12 cellular contexts compared by ENCODE assay signal in genomic region chr19:48616041-48616436, GRCh38. TPM values are rescaled to one million over a fixed set of nuclear protein-coding genes. Genes with fewer than 3 reads are reported as not detected.
DNase-seq lines count a peak whose midpoint lies in the region; ATAC-seq and TF ChIP-seq lines count a peak whose summit lies in the region.
"Had no signal": no experiment of that assay in that cellular context is flagged by ENCODE, and none has a peak within 500 bp of the region (broad histone marks: within the 10 kb centered on the region; RNA-seq: fewer than 3 reads in every experiment).

No MANE protein-coding gene starts in this region.

- peak overlapping the region; percentile 97 for H3K4me3 Mint-ChIP-seq in stimulated activated naive CD8-positive, alpha-beta T cell treated with anti-CD3 and anti-CD28 coated beads, Interleukin-15, Interleukin-2, amounts not matched to agents 100 ng/mL and 50 ng/mL, for 24 hours
- peak overlapping the region; percentile 99 for H3K4me3 Mint-ChIP-seq in activated T-helper 17 cell treated with anti-CD3 and anti-CD28 coated beads, Interleukin-2, amount 50 U/mL, for 72 hours

- DNase-seq in stimulated activated naive CD8-positive, alpha-beta T cell treated with anti-CD3 and anti-CD28 coated beads, Interleukin-15, Interleukin-2, amounts not matched to agents 100 U/mL and 50 U/mL, for 24 hours, result no peak
- no peak for DNase-seq in mesendoderm
- no peak for DNase-seq in vagina (ENCODE audit: extremely low spot score in 2 of 2)
- no peak for DNase-seq in midbrain (lab: John Stamatoyannopoulos, UW)
- no peak for DNase-seq in H4 (ENCODE audit: low spot score)
- DNase-seq: central memory CD4-positive, alpha-beta T cell; NCI-H146 had no signal

- H3K4me3 ChIP-seq in mesendoderm (ENCODE audit: low read length) (no peak overlapping the region), vagina (no peak overlapping the region)
- H3K4me3 ChIP-seq: thoracic aorta had no signal

- H3K9me3 ChIP-seq in vagina, result no peaks in the 10 kb centered on the region
- H3K9me3 ChIP-seq: thoracic aorta had no signal

- no peak for ATAC-seq in stimulated activated naive CD8-positive, alpha-beta T cell treated with anti-CD3 and anti-CD28 coated beads, Interleukin-15, Interleukin-2, amounts not matched to agents 100 U/mL and 50 U/mL, for 24 hours
- ATAC-seq in activated T-helper 17 cell treated with anti-CD3 and anti-CD28 coated beads, Interleukin-2, amount 50 U/mL, for 72 hours (replicated peaks), result no peak
- ATAC-seq in GM19463 (IDR thresholded peaks at IDR 0.05; ENCODE audit: unreplicated experiment), result no peak

- H3K36me3 ChIP-seq in mesendoderm (ENCODE audit: control insufficient read depth, insufficient read depth, low read length) (peaks cover 26% of the 10 kb centered on the region), vagina (peaks cover 0 to 31% of the 10 kb centered on the region in 2 donors)

- H3K79me2 ChIP-seq in mesendoderm (ENCODE audit: control insufficient read depth, insufficient read depth, low read length), result peaks cover 33% of the 10 kb centered on the region

- H3K4ac ChIP-seq in mesendoderm (ENCODE audit: low read depth, low read length), result no peak overlapping the region

- no peak overlapping the region for H2BK120ac ChIP-seq in mesendoderm (ENCODE audit: low read depth, low read length)

- H3K27me3 ChIP-seq in mesendoderm (ENCODE audit: insufficient read depth, low read length, poor library complexity), result no peaks in the 10 kb centered on the region
- no peaks in the 10 kb centered on the region for H3K27me3 ChIP-seq in vagina

- intact Hi-C loops in vagina (cut with DNase I), result no loop called here

- H3K9me3 Mint-ChIP-seq in stimulated activated naive CD8-positive, alpha-beta T cell treated with anti-CD3 and anti-CD28 coated beads, Interleukin-15, Interleukin-2, amounts not matched to agents 100 ng/mL and 50 ng/mL, for 24 hours, result no peaks in the 10 kb centered on the region
- H3K9me3 Mint-ChIP-seq in activated T-helper 17 cell treated with anti-CD3 and anti-CD28 coated beads, Interleukin-2, amount 50 U/mL, for 72 hours, result no peaks in the 10 kb centered on the region

- no peak overlapping the region for H3K4me2 ChIP-seq in mesendoderm (ENCODE audit: low read length)

- H3K23ac ChIP-seq in mesendoderm (ENCODE audit: low read length), result no peak overlapping the region

- no peak overlapping the region for H2AK5ac ChIP-seq in mesendoderm (ENCODE audit: low read length)

- H3K27ac ChIP-seq in mesendoderm (ENCODE audit: low read depth, low read length), result no peak overlapping the region
- peak overlapping the region; percentile 33 for H3K27ac ChIP-seq in vagina
- H3K27ac ChIP-seq: thoracic aorta had no signal

- peaks cover 57% of the 10 kb centered on the region for H3K36me3 Mint-ChIP-seq in stimulated activated naive CD8-positive, alpha-beta T cell treated with anti-CD3 and anti-CD28 coated beads, Interleukin-15, Interleukin-2, amounts not matched to agents 100 ng/mL and 50 ng/mL, for 24 hours (ENCODE audit: low read depth)
- H3K36me3 Mint-ChIP-seq in activated T-helper 17 cell treated with anti-CD3 and anti-CD28 coated beads, Interleukin-2, amount 50 U/mL, for 72 hours (ENCODE audit: low read depth), result peaks cover 67% of the 10 kb centered on the region

- peak overlapping the region; percentile 92 for H3K9ac ChIP-seq in mesendoderm (ENCODE audit: low read length)

- peaks cover 11% of the 10 kb centered on the region for H3K79me1 ChIP-seq in mesendoderm (ENCODE audit: low read length)

- H3K18ac ChIP-seq in mesendoderm (ENCODE audit: low read length), result no peak overlapping the region

- peaks cover 42% of the 10 kb centered on the region for H3K4me1 Mint-ChIP-seq in stimulated activated naive CD8-positive, alpha-beta T cell treated with anti-CD3 and anti-CD28 coated beads, Interleukin-15, Interleukin-2, amounts not matched to agents 100 ng/mL and 50 ng/mL, for 24 hours (ENCODE audit: low read depth)
- H3K4me1 Mint-ChIP-seq in activated T-helper 17 cell treated with anti-CD3 and anti-CD28 coated beads, Interleukin-2, amount 50 U/mL, for 72 hours, result peaks cover 5% of the 10 kb centered on the region

- no peak overlapping the region for H4K5ac ChIP-seq in mesendoderm (ENCODE audit: low read length)

- H3K4me1 ChIP-seq in mesendoderm (ENCODE audit: control insufficient read depth, low read depth, low read length) (peaks cover 11% of the 10 kb centered on the region), vagina (peaks cover 46% of the 10 kb centered on the region)

- TF ChIP-seq CTCF in vagina (IDR thresholded peaks at IDR 0.05), result no peak

- no peak overlapping the region for H4K8ac ChIP-seq in mesendoderm (ENCODE audit: low read depth, low read length)

- no peak for TF ChIP-seq POLR2A in vagina (IDR thresholded peaks at IDR 0.05)

- no CpG with 5 or more reads among the region's 16 CpGs for WGBS in mesendoderm (ENCODE audit: extremely low coverage, insufficient coverage, low lambda C conversion rate)

- no peak overlapping the region for H2BK15ac ChIP-seq in mesendoderm (replicated peaks; ENCODE audit: low read depth)

- H3K27me3 Mint-ChIP-seq in stimulated activated naive CD8-positive, alpha-beta T cell treated with anti-CD3 and anti-CD28 coated beads, Interleukin-15, Interleukin-2, amounts not matched to agents 100 ng/mL and 50 ng/mL, for 24 hours, result no peaks in the 10 kb centered on the region
- no peaks in the 10 kb centered on the region for H3K27me3 Mint-ChIP-seq in activated T-helper 17 cell treated with anti-CD3 and anti-CD28 coated beads, Interleukin-2, amount 50 U/mL, for 72 hours

- H2BK5ac ChIP-seq in mesendoderm (ENCODE audit: low read length), result no peak overlapping the region

- H3K56ac ChIP-seq in mesendoderm (ENCODE audit: low read length), result peak overlapping the region; percentile 49

- H3K27ac Mint-ChIP-seq in stimulated activated naive CD8-positive, alpha-beta T cell treated with anti-CD3 and anti-CD28 coated beads, Interleukin-15, Interleukin-2, amounts not matched to agents 100 ng/mL and 50 ng/mL, for 24 hours, result peak overlapping the region; percentile 82
- peak overlapping the region; percentile 100 for H3K27ac Mint-ChIP-seq in activated T-helper 17 cell treated with anti-CD3 and anti-CD28 coated beads, Interleukin-2, amount 50 U/mL, for 72 hours

RNA-seq across cellular contexts. Expression of gene FAM83E, which starts 1.2 kb away (rescaled TPM):
- 1 to 10 TPM; 4.6 to 8.6 TPM for total RNA-seq in activated T-helper 17 cell treated with anti-CD3 and anti-CD28 coated beads, Interleukin-2, amount 50 U/mL, for 72 hours
- polyA plus RNA-seq in mesendoderm (2013, experiment 1 of 2), result 1.4 TPM
- polyA plus RNA-seq in mesendoderm (2013, experiment 2 of 2), result 1.7 TPM
- total RNA-seq in vagina, result 3.2 TPM
- total RNA-seq in H4 (2014; rRNA removed; shearing (Covaris generic)), result 0.06 and 1.6 TPM in 2 replicates

RNA-seq across cellular contexts. Expression of gene RPL18, which starts 2.9 kb away (rescaled TPM):
- 1,000 to 10,000 TPM; 1,785 to 2,369 TPM for total RNA-seq in activated T-helper 17 cell treated with anti-CD3 and anti-CD28 coated beads, Interleukin-2, amount 50 U/mL, for 72 hours
- polyA plus RNA-seq in mesendoderm (2013, experiment 1 of 2), result 1,890 TPM
- polyA plus RNA-seq in mesendoderm (2013, experiment 2 of 2), result 1,896 TPM
- total RNA-seq in vagina, result 2,346 TPM
- total RNA-seq in H4 (2014; rRNA removed; shearing (Covaris generic)), result 1,978 and 2,048 TPM in 2 replicates

RNA-seq across cellular contexts. Expression of gene SPHK2, which starts 3.3 kb away (rescaled TPM):
- total RNA-seq in activated T-helper 17 cell treated with anti-CD3 and anti-CD28 coated beads, Interleukin-2, amount 50 U/mL, for 72 hours, result 10 to 100 TPM; 31.3 to 49.3 TPM
- polyA plus RNA-seq in mesendoderm (2013, experiment 1 of 2), result 19.4 TPM
- 20.6 TPM for polyA plus RNA-seq in mesendoderm (2013, experiment 2 of 2)
- total RNA-seq in vagina, result 19.9 TPM
- 6.5 and 9.0 TPM in 2 replicates for total RNA-seq in H4 (2014; rRNA removed; shearing (Covaris generic))

RNA-seq across cellular contexts. Expression of gene SPACA4, which starts 9.5 kb away (rescaled TPM):
- total RNA-seq in activated T-helper 17 cell treated with anti-CD3 and anti-CD28 coated beads, Interleukin-2, amount 50 U/mL, for 72 hours, result not detected
- not detected for polyA plus RNA-seq in mesendoderm (2013, experiment 1 of 2)
- not detected for polyA plus RNA-seq in mesendoderm (2013, experiment 2 of 2)
- total RNA-seq in vagina, result 3.9 TPM
- total RNA-seq in H4 (2014; rRNA removed; shearing (Covaris generic)), result not detected in 2 replicates
- total RNA-seq: mucosa of gallbladder, thoracic aorta had no signal

RNA-seq across cellular contexts. Expression of gene DBP, which starts 21.1 kb away (rescaled TPM):
- 1 to 10 TPM; 5.3 to 9.3 TPM for total RNA-seq in activated T-helper 17 cell treated with anti-CD3 and anti-CD28 coated beads, Interleukin-2, amount 50 U/mL, for 72 hours
- 2.0 TPM for polyA plus RNA-seq in mesendoderm (2013, experiment 1 of 2)
- polyA plus RNA-seq in mesendoderm (2013, experiment 2 of 2), result 1.9 TPM
- 4.9 TPM for total RNA-seq in vagina
- 14.0 and 34.2 TPM in 2 replicates for total RNA-seq in H4 (2014; rRNA removed; shearing (Covaris generic))
